In genomic region chr5:158751961-158752655, GRCh38 we compare ENCODE assay signal across 12 cellular contexts.
DNase-seq lines count a peak whose midpoint lies in the region; ATAC-seq, FAIRE-seq and TF ChIP-seq lines count a peak whose summit lies in the region.
"Had no signal": no experiment of that assay in that cellular context is flagged by ENCODE, and none has a peak within 500 bp of the region (broad histone marks: within the 10 kb centered on the region; RNA-seq: fewer than 3 reads in every experiment).

No MANE protein-coding gene starts in this region.

- H3K4me3 ChIP-seq in GM12865 (ENCODE audit: low read depth, low read length) (no peak overlapping the region), SU-DHL-6 (ENCODE audit: insufficient read depth, low read length, poor library complexity, severe bottlenecking) (peak overlapping the region; percentile 30), pancreas (no peak overlapping the region), MM.1S (ENCODE audit: low read length) (no peak overlapping the region)
- H3K4me3 ChIP-seq in CD8-positive, alpha-beta T cell (ENCODE audit: low read depth, low read length), result no peak overlapping the region
- H3K4me3 ChIP-seq: ascending aorta, lower lobe of right lung had no signal

- no peaks in the 10 kb centered on the region for H3K36me3 Mint-ChIP-seq in CD8-positive, alpha-beta T cell
- H3K36me3 Mint-ChIP-seq: CD4-positive, alpha-beta memory T cell had no signal

- H3K4me1 Mint-ChIP-seq in CD8-positive, alpha-beta T cell (ENCODE audit: low read depth), result peaks cover 6% of the 10 kb centered on the region

- H3K4me1 ChIP-seq in pancreas, result no peaks in the 10 kb centered on the region
- no peaks in the 10 kb centered on the region for H3K4me1 ChIP-seq in CD8-positive, alpha-beta T cell (ENCODE audit: insufficient read depth, low read length)
- no peaks in the 10 kb centered on the region for H3K4me1 ChIP-seq in MM.1S (ENCODE audit: low read length)
- H3K4me1 ChIP-seq: lower lobe of right lung had no signal

- no peaks in the 10 kb centered on the region for H4K20me1 ChIP-seq in SU-DHL-6 (ENCODE audit: low read depth, low read length)
- no peaks in the 10 kb centered on the region for H4K20me1 ChIP-seq in MM.1S (ENCODE audit: insufficient read depth, low read length)

- H3K27ac Mint-ChIP-seq in CD8-positive, alpha-beta T cell, result no peak overlapping the region
- H3K27ac Mint-ChIP-seq: CD4-positive, alpha-beta memory T cell had no signal

- no peak for FAIRE-seq in pancreas (lab: Jason Lieb, UNC)

- ATAC-seq in GM19455 (IDR thresholded peaks at IDR 0.05; ENCODE audit: unreplicated experiment) (peak; percentile 76), HG03025 (IDR thresholded peaks at IDR 0.05; ENCODE audit: low FRiP score, unreplicated experiment) (peak; percentile 56), pancreas (no peak)
- ATAC-seq in CD8-positive, alpha-beta T cell, result no peak
- ATAC-seq: lower lobe of right lung had no signal

- no peaks in the 10 kb centered on the region for H3K36me3 ChIP-seq in SU-DHL-6 (ENCODE audit: low read length)
- no peaks in the 10 kb centered on the region for H3K36me3 ChIP-seq in pancreas
- no peaks in the 10 kb centered on the region for H3K36me3 ChIP-seq in CD8-positive, alpha-beta T cell (ENCODE audit: insufficient read depth, low read length)
- H3K36me3 ChIP-seq in MM.1S (replicated peaks; ENCODE audit: insufficient read depth, low read length), result no peaks in the 10 kb centered on the region
- H3K36me3 ChIP-seq: ascending aorta, lower lobe of right lung had no signal

- TF ChIP-seq CTCF in GM12865 (IDR thresholded peaks at IDR 0.05; ENCODE audit: insufficient read depth, low read depth, low read length, missing control alignments) (no peak), SU-DHL-6 (IDR thresholded peaks at IDR 0.05; ENCODE audit: insufficient read depth, low read length, poor library complexity, severe bottlenecking) (no peak), pancreas (IDR thresholded peaks at IDR 0.05) (no peak), MM.1S (IDR thresholded peaks at IDR 0.05; ENCODE audit: low read length) (no peak)
- TF ChIP-seq CTCF in CD8-positive, alpha-beta T cell (IDR thresholded peaks at IDR 0.05), result no peak

- H3K4me2 ChIP-seq in SU-DHL-6 (ENCODE audit: low read depth, low read length, poor library complexity, severe bottlenecking), result peak overlapping the region; percentile 88
- H3K4me2 ChIP-seq in MM.1S (ENCODE audit: low read depth, low read length), result no peak overlapping the region

- H3K9ac ChIP-seq in SU-DHL-6 (ENCODE audit: low read length), result peak overlapping the region; percentile 40
- no peak overlapping the region for H3K9ac ChIP-seq in MM.1S (ENCODE audit: low read length)

- intact Hi-C loops in pancreas (cut with DNase I), result no loop called here
- intact Hi-C loops in CD8-positive, alpha-beta T cell (cut with DNase I, micrococcal nuclease), result no loop called here

- POLR2A ChIA-PET in CD8-positive, alpha-beta T cell (lab: Charles Lee), result no interaction called here

- 76 to 80% methylated on average over 3 of the region's 3 CpGs for whole genome bisulfite sequencing in pancreas, 2 donors

- H3K27me3 Mint-ChIP-seq in CD8-positive, alpha-beta T cell (ENCODE audit: low read depth), result no peaks in the 10 kb centered on the region

- no peaks in the 10 kb centered on the region for H3K9me3 Mint-ChIP-seq in CD8-positive, alpha-beta T cell

- peak; percentile 82 for DNase-seq in GM12865 (ENCODE audit: low read depth)
- DNase-seq in pancreas, result no peak
- no peak for DNase-seq in hippocampal formation (lab: John Stamatoyannopoulos, UW)
- DNase-seq in CD8-positive, alpha-beta T cell, result no peak
- no peak for DNase-seq in MM.1S
- DNase-seq: activated CD4-positive, alpha-beta T cell treated with anti-CD3 and anti-CD28 coated beads, Interleukin-2, amount 50 U/mL, for 48 hours; CD4-positive, alpha-beta memory T cell; lower lobe of right lung had no signal

- H3K27ac ChIP-seq in SU-DHL-6 (ENCODE audit: low read depth, low read length) (peak overlapping the region; percentile 80), pancreas (no peak overlapping the region), MM.1S (ENCODE audit: low read length) (no peak overlapping the region)
- no peak overlapping the region for H3K27ac ChIP-seq in CD8-positive, alpha-beta T cell (ENCODE audit: low read depth, low read length)
- H3K27ac ChIP-seq: ascending aorta, lower lobe of right lung had no signal

- H3K27me3 ChIP-seq in SU-DHL-6 (ENCODE audit: low read length), result no peaks in the 10 kb centered on the region
- no peaks in the 10 kb centered on the region for H3K27me3 ChIP-seq in pancreas
- no peaks in the 10 kb centered on the region for H3K27me3 ChIP-seq in CD8-positive, alpha-beta T cell (ENCODE audit: insufficient read depth, low read length)
- H3K27me3 ChIP-seq in MM.1S (replicated peaks; ENCODE audit: insufficient read depth, low read length), result no peaks in the 10 kb centered on the region
- H3K27me3 ChIP-seq: ascending aorta had no signal

- H3K9me2 ChIP-seq in SU-DHL-6 (replicated peaks; ENCODE audit: insufficient read depth, low read length) (no peaks in the 10 kb centered on the region), MM.1S (replicated peaks; ENCODE audit: insufficient read depth, low read length) (no peaks in the 10 kb centered on the region)

- CTCF ChIA-PET in CD8-positive, alpha-beta T cell (lab: Charles Lee), result no interaction called here

- peak overlapping the region; percentile 32 for H2AFZ ChIP-seq in SU-DHL-6 (ENCODE audit: low read depth, low read length, severe bottlenecking)
- H2AFZ ChIP-seq in MM.1S (ENCODE audit: low read length), result no peak overlapping the region

- H3K9me3 ChIP-seq in SU-DHL-6 (ENCODE audit: insufficient read depth, low read length), result no peaks in the 10 kb centered on the region
- no peaks in the 10 kb centered on the region for H3K9me3 ChIP-seq in pancreas
- no peaks in the 10 kb centered on the region for H3K9me3 ChIP-seq in CD8-positive, alpha-beta T cell (ENCODE audit: low read length)
- H3K9me3 ChIP-seq in MM.1S (replicated peaks; ENCODE audit: insufficient read depth, low read length), result no peaks in the 10 kb centered on the region
- H3K9me3 ChIP-seq: ascending aorta, lower lobe of right lung had no signal

- H3K79me2 ChIP-seq in SU-DHL-6 (ENCODE audit: insufficient read depth, low read length) (no peaks in the 10 kb centered on the region), MM.1S (ENCODE audit: low read length) (no peaks in the 10 kb centered on the region)

- H3F3A ChIP-seq in SU-DHL-6 (ENCODE audit: insufficient read depth), result no peaks in the 10 kb centered on the region; the same call in 1 of the 2 replicates
- no peaks in the 10 kb centered on the region for H3F3A ChIP-seq in MM.1S (ENCODE audit: insufficient read depth, low read length)

- no peak overlapping the region for H3K4me3 Mint-ChIP-seq in CD8-positive, alpha-beta T cell
- H3K4me3 Mint-ChIP-seq: CD4-positive, alpha-beta memory T cell had no signal

Comparison
In these comparisons a context has a peak if more than half of its experiments do, and no peak if none do; other contexts are left out.
1. ATAC-seq: peak in GM19455 (single experiment) and HG03025 (single experiment); none in pancreas (0 of 4) and CD8-positive, alpha-beta T cell (single experiment).